Comparison of ENCODE assay signal across 1 cellular context in genomic region chr16:66486199-66486772, GRCh38.
TF ChIP-seq lines count a peak whose summit lies in the region.

No MANE protein-coding gene starts in this region.

TF ChIP-seq in H1, 55 proteins besides CTCF, POLR2A, EP300 and RAD21:
- no peak for TF ChIP-seq CHD2 (IDR thresholded peaks at IDR 0.05; ENCODE audit: low read length)
- TF ChIP-seq RNF2 (IDR thresholded peaks at IDR 0.05; ENCODE audit: borderline replicate concordance, low read depth, low read length, missing control alignments, poor library complexity, severe bottlenecking): no peak
- no peak for TF ChIP-seq SIX5 (IDR thresholded peaks at IDR 0.05; ENCODE audit: low read depth, low read length)
- no peak for TF ChIP-seq KDM1A (IDR thresholded peaks at IDR 0.05; ENCODE audit: borderline replicate concordance, low read length)
- no peak for TF ChIP-seq TBP (IDR thresholded peaks at IDR 0.05; ENCODE audit: low read depth, low read length)
- TF ChIP-seq ZNF274 (IDR thresholded peaks at IDR 0.05; ENCODE audit: borderline replicate concordance, extremely low read depth, low read length): no peak
- no peak for TF ChIP-seq BCL11A (IDR thresholded peaks at IDR 0.05; ENCODE audit: low read depth in 2 of 2, low read length in 2 of 2)
- TF ChIP-seq TAF1 (IDR thresholded peaks at IDR 0.05; ENCODE audit: low read depth, low read length): no peak
- no peak for TF ChIP-seq SP4 (IDR thresholded peaks at IDR 0.05; ENCODE audit: low read length)
- no peak for TF ChIP-seq ATF3 (IDR thresholded peaks at IDR 0.05; ENCODE audit: insufficient read depth, low read depth, low read length)
- no peak for TF ChIP-seq SP2 (IDR thresholded peaks at IDR 0.05; ENCODE audit: low read length)
- TF ChIP-seq GTF2F1 (IDR thresholded peaks at IDR 0.05; ENCODE audit: borderline replicate concordance, low read depth, low read length): no peak
- TF ChIP-seq TEAD4 (IDR thresholded peaks at IDR 0.05; ENCODE audit: low read depth, low read length): no peak
- no peak for TF ChIP-seq CHD7 (IDR thresholded peaks at IDR 0.05; ENCODE audit: insufficient replicate concordance, low read length)
- TF ChIP-seq SIRT6 (IDR thresholded peaks at IDR 0.05; ENCODE audit: low read length): no peak
- no peak for TF ChIP-seq NRF1 (IDR thresholded peaks at IDR 0.05; ENCODE audit: low read depth, low read length)
- TF ChIP-seq CTBP2 (IDR thresholded peaks at IDR 0.05; ENCODE audit: borderline replicate concordance, insufficient read depth, insufficient read length, low read length): no peak
TF ChIP-seq in H1: peak in this region for 0.
